ENCODE assay signal across 9 cellular contexts in genomic region chr2:96156926-96157648, GRCh38. TPM values are rescaled to one million over a fixed set of nuclear protein-coding genes. Genes with fewer than 3 reads are reported as not detected.
DNase-seq lines count a peak whose midpoint lies in the region; ATAC-seq and TF ChIP-seq lines count a peak whose summit lies in the region.
"Had no signal": no experiment of that assay in that cellular context is flagged by ENCODE, and none has a peak within 500 bp of the region (broad histone marks: within the 10 kb centered on the region; RNA-seq: fewer than 3 reads in every experiment).

No MANE protein-coding gene starts in this region.

- H3K36me3 Mint-ChIP-seq in immature natural killer cell, result no peaks in the 10 kb centered on the region

- H3K9me3 Mint-ChIP-seq in immature natural killer cell, result no peaks in the 10 kb centered on the region

- peaks cover 55 to 62% of the 10 kb centered on the region in 2 donors for H3K4me1 Mint-ChIP-seq in immature natural killer cell

- peak overlapping the region; percentile 62 to 94 (median 88) for H3K27ac Mint-ChIP-seq in immature natural killer cell

- peak overlapping the region; percentile 14 to 76 (median 36) for H3K4me3 Mint-ChIP-seq in immature natural killer cell

- no peak overlapping the region for H3K4me3 ChIP-seq in ascending aorta

- H3K27me3 Mint-ChIP-seq in immature natural killer cell (ENCODE audit: low read depth in 3 of 3), result peaks cover 8 to 15% (median 11%) of the 10 kb centered on the region in 3 donors

- no peaks in the 10 kb centered on the region for H3K36me3 ChIP-seq in ascending aorta

- DNase-seq in immature natural killer cell (no peak), ascending aorta (ENCODE audit: low spot score in 2 of 2) (no peak), GM19240 (ENCODE audit: insufficient read length, low spot score) (no peak), NCI-H748 (lab: John Stamatoyannopoulos, UW; ENCODE audit: unreplicated experiment) (no peak)
- no peak for DNase-seq in stimulated activated CD4-positive, alpha-beta T cell treated with anti-CD3 and anti-CD28 coated beads, Interleukin-1b, Interleukin-23, amount 100 ng/mL, for 48 hours

- H3K27ac ChIP-seq in ascending aorta, result no peak overlapping the region

- intact Hi-C loops in ascending aorta (cut with DNase I), result no loop called here

- H3K4me1 ChIP-seq in ascending aorta, result no peaks in the 10 kb centered on the region

- no peak for TF ChIP-seq CTCF in ascending aorta (IDR thresholded peaks at IDR 0.05)

- no peaks in the 10 kb centered on the region for H3K9me3 ChIP-seq in ascending aorta

- ATAC-seq in GM18502 (IDR thresholded peaks at IDR 0.05; ENCODE audit: poor library complexity, unreplicated experiment), result peak; percentile 41
- peak; percentile 33 for ATAC-seq in GM21390 (IDR thresholded peaks at IDR 0.05; ENCODE audit: unreplicated experiment)
- ATAC-seq in HG03460 (IDR thresholded peaks at IDR 0.05; ENCODE audit: unreplicated experiment), result peak; percentile 48

- H3K27me3 ChIP-seq in ascending aorta, result no peaks in the 10 kb centered on the region

RNA-seq across cellular contexts. Expression of gene DUSP2, which starts 11.8 kb away (rescaled TPM):
- polyA plus RNA-seq in immature natural killer cell, result 100 to 1,000 TPM; 272 to 875 (median 555) TPM
- 7.2 TPM for total RNA-seq in ascending aorta

RNA-seq across cellular contexts. Expression of gene ASTL, which starts 18.8 kb away (rescaled TPM):
- polyA plus RNA-seq in immature natural killer cell, result not detected
- total RNA-seq in ascending aorta, result not detected
- polyA plus RNA-seq: keratinocyte had no signal

RNA-seq across cellular contexts. Expression of gene ADRA2B, which starts 40.7 kb away (rescaled TPM):
- polyA plus RNA-seq in immature natural killer cell, result under 1 TPM in 1 of 3 donors, not detected in 2; 0.83 TPM
- total RNA-seq in ascending aorta, result 9.4 TPM
- polyA plus RNA-seq: keratinocyte had no signal

RNA-seq across cellular contexts. Expression of gene STARD7, which starts 51.5 kb away (rescaled TPM):
- polyA plus RNA-seq in immature natural killer cell, result 100 to 1,000 TPM; 161 to 252 (median 173) TPM
- total RNA-seq in ascending aorta, result 85.6 TPM
